In the genomic region with DNA sequence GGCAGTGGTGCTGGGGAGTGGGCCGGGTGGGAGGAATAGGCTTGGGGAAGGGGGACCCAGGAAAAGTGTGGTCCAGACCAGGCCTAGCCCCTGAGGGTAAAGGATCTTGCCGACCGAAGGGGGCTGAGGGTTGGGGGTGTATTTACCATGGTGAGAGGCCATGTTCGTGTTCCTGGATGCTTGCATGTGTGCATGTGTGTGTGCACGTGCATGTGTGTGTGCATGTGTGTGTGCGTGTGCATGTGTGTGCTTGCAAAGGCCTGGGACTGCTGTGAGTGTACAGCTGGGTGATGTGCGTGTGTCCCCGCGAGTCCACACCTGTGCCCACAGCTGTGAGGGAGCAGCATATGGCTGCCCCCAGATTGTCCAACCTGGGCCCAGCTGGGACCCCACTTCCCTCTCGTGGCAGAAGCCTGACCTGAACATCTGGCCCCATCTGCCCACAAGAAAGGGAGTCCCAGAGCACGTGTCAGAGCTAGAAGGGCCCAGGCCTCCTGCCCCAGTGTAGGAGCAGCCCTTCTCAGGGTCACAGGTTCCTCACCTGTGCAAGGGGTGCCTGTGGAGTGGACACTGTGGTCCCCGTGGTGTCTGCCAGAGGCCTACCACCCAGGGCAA, we compare ENCODE assay signal across 12 cellular contexts. TPM values are rescaled to one million over a fixed set of nuclear protein-coding genes. Genes with fewer than 3 reads are reported as not detected.
A peak's percentile ranks its signal among the peaks of the same experiment; 100 is the strongest.
DNase-seq lines count a peak whose midpoint lies in the region; ATAC-seq and TF ChIP-seq lines count a peak whose summit lies in the region.
"Had no signal": no experiment of that assay in that cellular context is flagged by ENCODE, and none has a peak within 500 bp of the region (broad histone marks: within the 10 kb centered on the region; RNA-seq: fewer than 3 reads in every experiment).

No MANE protein-coding gene starts in this region.

- no peak for ATAC-seq in Right ventricle myocardium inferior
- ATAC-seq in Right ventricle myocardium superior (ENCODE audit: poor library complexity), result no peak
- no peak for ATAC-seq in left ventricle myocardium superior
- no peak for ATAC-seq in body of pancreas
- no peak for ATAC-seq in HG03196 (IDR thresholded peaks at IDR 0.05; ENCODE audit: unreplicated experiment)

- H3K4me1 ChIP-seq in thymus (ENCODE audit: control insufficient read depth, insufficient read depth, low read length), result peaks cover 38% of the 10 kb centered on the region
- H3K4me1 ChIP-seq in body of pancreas, result peaks cover 11% of the 10 kb centered on the region

- H3K27me3 ChIP-seq in thymus (ENCODE audit: control insufficient read depth, insufficient read depth) (no peaks in the 10 kb centered on the region), body of pancreas (no peaks in the 10 kb centered on the region)
- H3K27me3 ChIP-seq: uterus had no signal

- peak; percentile 49 for DNase-seq in Right ventricle myocardium inferior (ENCODE audit: missing footprints)
- DNase-seq in Right ventricle myocardium superior, result no peak
- peak; percentile 71 for DNase-seq in RPMI8226
- peak; percentile 33 for DNase-seq in left ventricle myocardium superior
- no peak for DNase-seq in NCI-H1930 (lab: John Stamatoyannopoulos, UW)
- DNase-seq in body of pancreas, result no peak
- DNase-seq: AML-193, NCI-H146, T1000, uterus had no signal

- intact Hi-C loops in Right ventricle myocardium inferior (cut with DNase I) (no loop called here), Right ventricle myocardium superior (cut with DNase I) (no loop called here), left ventricle myocardium superior (cut with micrococcal nuclease) (no loop called here), body of pancreas (cut with DNase I) (no loop called here)

- no peak for TF ChIP-seq CTCF in body of pancreas (IDR thresholded peaks at IDR 0.05)

- TF ChIP-seq POLR2A in body of pancreas (IDR thresholded peaks at IDR 0.05), result no peak

- no peak overlapping the region for H3K4me3 ChIP-seq in thymus (ENCODE audit: low read length)
- H3K4me3 ChIP-seq in body of pancreas, result no peak overlapping the region
- H3K4me3 ChIP-seq: uterus had no signal

- H3K36me3 ChIP-seq in thymus (ENCODE audit: control insufficient read depth, insufficient read depth) (no peaks in the 10 kb centered on the region), body of pancreas (replicated peaks in 1 of 2; ENCODE audit: insufficient read depth in 1 of 2, low read depth in 2 of 2) (no peaks in the 10 kb centered on the region)
- H3K36me3 ChIP-seq: uterus had no signal

- H3K9me3 ChIP-seq in thymus (ENCODE audit: control insufficient read depth) (no peaks in the 10 kb centered on the region), body of pancreas (no peaks in the 10 kb centered on the region)
- H3K9me3 ChIP-seq: uterus had no signal

- 68% methylated on average over 12 of the region's 12 CpGs for WGBS in thymus
- 72 to 74% methylated on average over 9 to 11 of the region's 12 CpGs for WGBS in body of pancreas, 2 donors

- H3K27ac ChIP-seq in thymus (ENCODE audit: low read depth), result peak overlapping the region; percentile 93
- H3K27ac ChIP-seq in body of pancreas, result peak overlapping the region in 1 of 4 donors; percentile 43

RNA-seq across cellular contexts. Expression of gene CD248, which starts 8.4 kb away (rescaled TPM):
- 26.7 TPM for total RNA-seq in Right ventricle myocardium inferior
- 15.7 TPM for total RNA-seq in Right ventricle myocardium superior
- total RNA-seq in left ventricle myocardium superior, result 11.1 TPM
- polyA plus RNA-seq in thymus, result 7.7 TPM
- 10 to 100 TPM; 10.6 to 86.0 TPM for total RNA-seq in body of pancreas

RNA-seq across cellular contexts. Expression of gene RIN1, which starts 11.0 kb away (rescaled TPM):
- total RNA-seq in Right ventricle myocardium inferior (1.6 TPM), Right ventricle myocardium superior (1.0 TPM), left ventricle myocardium superior (1.7 TPM), body of pancreas (10 to 100 TPM in 1 of 2 donors, under 1 TPM in 1; 0.99 to 11.4 TPM)
- 5.8 TPM for polyA plus RNA-seq in thymus

RNA-seq across cellular contexts. Expression of gene BRMS1, which starts 19.7 kb away (rescaled TPM):
- total RNA-seq in Right ventricle myocardium inferior, result 14.6 TPM
- 15.1 TPM for total RNA-seq in Right ventricle myocardium superior
- 14.7 TPM for total RNA-seq in left ventricle myocardium superior
- polyA plus RNA-seq in thymus, result 63.0 TPM
- 10 to 100 TPM; 19.4 to 23.1 TPM for total RNA-seq in body of pancreas

RNA-seq across cellular contexts. Expression of gene B4GAT1, which starts 22.2 kb away (rescaled TPM):
- 49.0 TPM for total RNA-seq in Right ventricle myocardium inferior
- 51.3 TPM for total RNA-seq in Right ventricle myocardium superior
- 55.1 TPM for total RNA-seq in left ventricle myocardium superior
- 10.3 TPM for polyA plus RNA-seq in thymus
- 10 to 100 TPM; 17.8 to 20.8 TPM for total RNA-seq in body of pancreas

RNA-seq across cellular contexts. Expression of gene TMEM151A, which starts 33.6 kb away (rescaled TPM):
- 0.14 TPM for total RNA-seq in Right ventricle myocardium inferior
- total RNA-seq in Right ventricle myocardium superior, result not detected
- 0.25 TPM for total RNA-seq in left ventricle myocardium superior
- 0.02 TPM for polyA plus RNA-seq in thymus
- total RNA-seq in body of pancreas, result 1 to 10 TPM; 1.6 to 2.1 TPM

Comparison
In these comparisons a context has a peak if more than half of its experiments do, and no peak if none do; other contexts are left out.
1. DNase-seq: peak in Right ventricle myocardium inferior (single experiment), RPMI8226 (single experiment) and left ventricle myocardium superior (single experiment); none in Right ventricle myocardium superior (single experiment), NCI-H1930 (0 of 2) and body of pancreas (0 of 4).